ENCODE assay signal across 17 cellular contexts in genomic region chr17:57669671-57670529, GRCh38.
A peak's percentile ranks its signal among the peaks of the same experiment; 100 is the strongest.
DNase-seq lines count a peak whose midpoint lies in the region; ATAC-seq lines count a peak whose summit lies in the region.
"Had no signal": no experiment of that assay in that cellular context is flagged by ENCODE, and none has a peak within 500 bp of the region (broad histone marks: within the 10 kb centered on the region; RNA-seq: fewer than 3 reads in every experiment).

No MANE protein-coding gene starts in this region.

- no peak overlapping the region for H3K4me3 Mint-ChIP-seq in activated CD8-positive, alpha-beta memory T cell treated with anti-CD3 and anti-CD28 coated beads, Interleukin-2, amount 10 ng/mL, durations not matched to agents 7 days and 5 days
- H3K4me3 Mint-ChIP-seq in memory B cell: no peak overlapping the region

- H3K36me3 Mint-ChIP-seq in activated CD8-positive, alpha-beta memory T cell treated with anti-CD3 and anti-CD28 coated beads, Interleukin-2, amount 10 ng/mL, durations not matched to agents 7 days and 5 days: peaks cover 3% of the 10 kb centered on the region
- H3K36me3 Mint-ChIP-seq in memory B cell: peaks cover 3% of the 10 kb centered on the region

- H3K27me3 Mint-ChIP-seq in activated CD8-positive, alpha-beta memory T cell treated with anti-CD3 and anti-CD28 coated beads, Interleukin-2, amount 10 ng/mL, durations not matched to agents 7 days and 5 days: no peaks in the 10 kb centered on the region
- no peaks in the 10 kb centered on the region for H3K27me3 Mint-ChIP-seq in memory B cell

- no peaks in the 10 kb centered on the region for H3K27me3 ChIP-seq in BLaER1
- H3K27me3 ChIP-seq: MG63, pancreas had no signal

- no peak overlapping the region for H3K4me3 ChIP-seq in BLaER1
- H3K4me3 ChIP-seq: MG63, pancreas had no signal

- H3K27ac ChIP-seq in BLaER1: peak overlapping the region; percentile 53
- H3K27ac ChIP-seq: epithelial cell of prostate, pancreas had no signal

- ATAC-seq in activated CD8-positive, alpha-beta memory T cell treated with anti-CD3 and anti-CD28 coated beads, Interleukin-2, amount 10 ng/mL, durations not matched to agents 7 days and 5 days: no peak
- ATAC-seq in memory B cell (ENCODE audit: low read depth) (no peak), GM19395 (IDR thresholded peaks at IDR 0.05; ENCODE audit: unreplicated experiment) (no peak), left colon (no peak)
- ATAC-seq: pancreas had no signal

- intact Hi-C loops in left colon (cut with DNase I, micrococcal nuclease): loop anchor here (5.0 to 10.0 kb wide), 2 partner anchors 78 to 425 kb away; no protein-coding TSS in a partner anchor

- H3K9me3 ChIP-seq in BLaER1: no peaks in the 10 kb centered on the region
- H3K9me3 ChIP-seq: MG63, pancreas had no signal

- H3K4me1 Mint-ChIP-seq in activated CD8-positive, alpha-beta memory T cell treated with anti-CD3 and anti-CD28 coated beads, Interleukin-2, amount 10 ng/mL, durations not matched to agents 7 days and 5 days: peaks cover 47% of the 10 kb centered on the region
- H3K4me1 Mint-ChIP-seq in memory B cell: peaks cover 13% of the 10 kb centered on the region

- H3K36me3 ChIP-seq in BLaER1: peaks cover 80% of the 10 kb centered on the region
- H3K36me3 ChIP-seq: MG63, pancreas had no signal

- CTCF ChIA-PET in activated CD8-positive, alpha-beta memory T cell treated with anti-CD3 and anti-CD28 coated beads, Interleukin-2, amount 10 ng/mL, durations not matched to agents 7 days and 5 days (lab: Charles Lee): interaction anchor here (1.7 to 5.0 kb wide), 5 partner anchors 10 to 427 kb away, joined by 4 to 108 read pairs (median 34); no protein-coding TSS in a partner anchor

- H3K4me2 ChIP-seq in BLaER1: peak overlapping the region; percentile 67

- no peak overlapping the region for H3K27ac Mint-ChIP-seq in activated CD8-positive, alpha-beta memory T cell treated with anti-CD3 and anti-CD28 coated beads, Interleukin-2, amount 10 ng/mL, durations not matched to agents 7 days and 5 days
- peak overlapping the region; percentile 55 for H3K27ac Mint-ChIP-seq in memory B cell

- H4K20me1 ChIP-seq in BLaER1: peaks cover 10% of the 10 kb centered on the region; the same call in 1 of the 2 replicates

- peaks cover 79% of the 10 kb centered on the region for H3K4me1 ChIP-seq in BLaER1
- H3K4me1 ChIP-seq: pancreas had no signal

- no peaks in the 10 kb centered on the region for H3K9me3 Mint-ChIP-seq in activated CD8-positive, alpha-beta memory T cell treated with anti-CD3 and anti-CD28 coated beads, Interleukin-2, amount 10 ng/mL, durations not matched to agents 7 days and 5 days (ENCODE audit: low read depth)
- H3K9me3 Mint-ChIP-seq in memory B cell: no peaks in the 10 kb centered on the region

- DNase-seq in D341Med (ENCODE audit: low spot score) (peak; percentile 25), memory B cell (ENCODE audit: low spot score in 2 of 2) (peak in 1 of 2 donors; percentile 8), left colon (no peak)
- peak; percentile 30 for DNase-seq in activated CD8-positive, alpha-beta memory T cell treated with anti-CD3 and anti-CD28 coated beads, Interleukin-2, amount 10 ng/mL, durations not matched to agents 7 days and 5 days
- no peak for DNase-seq in stimulated activated CD4-positive, alpha-beta T cell treated with anti-CD3 and anti-CD28 coated beads, Interleukin-4, amount 100 ng/mL, for 4 hours
- DNase-seq in activated CD4-positive, alpha-beta T cell treated with anti-CD3 and anti-CD28 coated beads, Interleukin-2, amount 50 U/mL, for 4 hours: no peak
- DNase-seq: AML-193; cerebellar nuclear complex; MG63; NCI-H187 treated with DMSO at 0.1 percent for 48 hours; NCI-H526 treated with DMSO at 0.1 percent for 48 hours; stimulated activated CD4-positive, alpha-beta T cell treated with anti-CD3 and anti-CD28 coated beads, Interleukin-12 subunit alpha, Interleukin-12 subunit beta, amount 100 ng/mL, for 4 hours; substantia nigra had no signal

- peak overlapping the region; percentile 20; the same call in 1 of the 2 replicates for H3K9ac ChIP-seq in BLaER1

Comparison
In these comparisons a context has a peak if more than half of its experiments do, and no peak if none do; other contexts are left out.
1. DNase-seq: peak in D341Med (single experiment) and activated CD8-positive, alpha-beta memory T cell treated with anti-CD3 and anti-CD28 coated beads, Interleukin-2, amount 10 ng/mL, durations not matched to agents 7 days and 5 days (single experiment); none in stimulated activated CD4-positive, alpha-beta T cell treated with anti-CD3 and anti-CD28 coated beads, Interleukin-4, amount 100 ng/mL, for 4 hours (0 of 2), activated CD4-positive, alpha-beta T cell treated with anti-CD3 and anti-CD28 coated beads, Interleukin-2, amount 50 U/mL, for 4 hours (0 of 2) and left colon (0 of 2).